Comparison of ENCODE assay signal across 8 cellular contexts in genomic region chr22:36435516-36436415, GRCh38. TPM values are rescaled to one million over a fixed set of nuclear protein-coding genes. Genes with fewer than 3 reads are reported as not detected.
A peak's percentile ranks its signal among the peaks of the same experiment; 100 is the strongest.
DNase-seq lines count a peak whose midpoint lies in the region; ATAC-seq and TF ChIP-seq lines count a peak whose summit lies in the region.

No MANE protein-coding gene starts in this region.

- H3K36me3 Mint-ChIP-seq in memory B cell: no peaks in the 10 kb centered on the region
- no peaks in the 10 kb centered on the region for H3K36me3 Mint-ChIP-seq in type B pancreatic cell

- H3K27me3 Mint-ChIP-seq in memory B cell (no peaks in the 10 kb centered on the region), type B pancreatic cell (no peaks in the 10 kb centered on the region)

- ATAC-seq in GM21515 (IDR thresholded peaks at IDR 0.05; ENCODE audit: unreplicated experiment) (peak; percentile 69), memory B cell (ENCODE audit: low read depth) (peak; percentile 93), GM18505 (IDR thresholded peaks at IDR 0.05; ENCODE audit: unreplicated experiment) (no peak)

- no peaks in the 10 kb centered on the region for H3K36me3 ChIP-seq in right atrium auricular region

- no peaks in the 10 kb centered on the region for H3K9me3 ChIP-seq in right atrium auricular region

- no peak for TF ChIP-seq POLR2A in GM18505 (IDR thresholded peaks at IDR 0.05; ENCODE audit: borderline replicate concordance, extremely low read depth, insufficient read depth, insufficient read length)

- TF ChIP-seq CTCF in type B pancreatic cell (conservative IDR thresholded peaks at IDR 0.05): no peak
- no peak for TF ChIP-seq CTCF in right atrium auricular region (IDR thresholded peaks at IDR 0.05)

- H3K4me3 Mint-ChIP-seq in memory B cell (peak overlapping the region; percentile 51), type B pancreatic cell (no peak overlapping the region)

- H3K4me3 ChIP-seq in right atrium auricular region: no peak overlapping the region

- H3K4me1 Mint-ChIP-seq in memory B cell (peaks cover 23% of the 10 kb centered on the region), type B pancreatic cell (ENCODE audit: unreplicated experiment) (peaks cover 39% of the 10 kb centered on the region)

- no peak overlapping the region for H3K27ac ChIP-seq in right atrium auricular region

- DNase-seq in NCI-H510A treated with DMSO at 0.1 percent for 48 hours (lab: John Stamatoyannopoulos, UW) (peak; percentile 80), memory B cell (ENCODE audit: low spot score in 2 of 2) (peak; percentile 31 to 48), type B pancreatic cell (ENCODE audit: extremely low spot score, unreplicated experiment) (no peak), GM19238 (ENCODE audit: insufficient read length, low spot score) (no peak), right atrium auricular region (ENCODE audit: low spot score) (no peak)
- peak; percentile 70 to 71 for DNase-seq in activated T-cell treated with anti-CD3 and anti-CD28 coated beads, Interleukin-2, amount 50 U/mL, for 48 hours

- peak overlapping the region; percentile 91 for H3K27ac Mint-ChIP-seq in memory B cell
- peak overlapping the region; percentile 70 for H3K27ac Mint-ChIP-seq in type B pancreatic cell

- peaks cover 0 to 10% of the 10 kb centered on the region in 2 donors for H3K4me1 ChIP-seq in right atrium auricular region

- no peaks in the 10 kb centered on the region for H3K27me3 ChIP-seq in right atrium auricular region

- H3K9me3 Mint-ChIP-seq in memory B cell (no peaks in the 10 kb centered on the region), type B pancreatic cell (no peaks in the 10 kb centered on the region)

RNA-seq across cellular contexts. Expression of gene TXN2, which starts 45.7 kb away (rescaled TPM):
- total RNA-seq in type B pancreatic cell (ENCODE audit: low replicate concordance) (73.4 and 77.2 TPM in 2 replicates), right atrium auricular region (10 to 100 TPM; 70.6 to 82.1 TPM)

RNA-seq across cellular contexts. Expression of gene MYH9, which starts 48.0 kb away (rescaled TPM):
- total RNA-seq in type B pancreatic cell (ENCODE audit: low replicate concordance) (277 and 364 TPM in 2 replicates), right atrium auricular region (100 to 1,000 TPM; 125 to 229 TPM)

Comparison
In these comparisons a context has a peak if more than half of its experiments do, and no peak if none do; other contexts are left out.
1. DNase-seq: peak in NCI-H510A treated with DMSO at 0.1 percent for 48 hours (single experiment), activated T-cell treated with anti-CD3 and anti-CD28 coated beads, Interleukin-2, amount 50 U/mL, for 48 hours (2 of 2) and memory B cell (2 of 2); none in type B pancreatic cell (single experiment), GM19238 (single experiment) and right atrium auricular region (single experiment).